In the genomic region with DNA sequence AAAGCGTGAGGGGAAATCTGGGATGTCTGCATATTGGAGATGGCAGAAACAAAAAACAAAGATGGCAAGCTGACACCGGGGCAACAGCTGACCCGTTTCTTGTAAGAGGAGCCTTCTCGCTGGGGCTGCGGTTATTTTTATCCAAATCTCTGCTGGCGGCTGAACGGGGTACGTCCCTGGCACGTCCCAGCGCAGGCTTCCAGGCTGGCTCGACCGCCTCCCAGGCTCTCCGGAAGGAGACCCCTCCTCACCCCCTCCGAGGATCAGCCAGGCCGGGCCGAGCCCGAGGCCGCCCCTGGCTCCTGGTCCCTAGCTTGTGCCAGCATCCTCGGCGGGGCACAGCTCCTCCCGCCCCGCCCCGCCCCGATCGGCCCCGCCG, we compare ENCODE assay signal across 8 cellular contexts. TPM values are rescaled to one million over a fixed set of nuclear protein-coding genes. Genes with fewer than 3 reads are reported as not detected.
DNase-seq lines count a peak whose midpoint lies in the region; ATAC-seq and TF ChIP-seq lines count a peak whose summit lies in the region.

No MANE protein-coding gene starts in this region.

- peak overlapping the region; percentile 85 for H3K9ac ChIP-seq in iPS-20b (ENCODE audit: low read depth, low read length)

- DNase-seq in A673 (ENCODE audit: low spot score) (peak; percentile 29), GM13977 (ENCODE audit: low spot score) (peak; percentile 48), NCI-H2196 (lab: John Stamatoyannopoulos, UW; ENCODE audit: unreplicated experiment) (peak; percentile 22), astrocyte of the spinal cord (ENCODE audit: low read depth, low spot score) (peak; percentile 50), skeletal muscle cell (ENCODE audit: low read depth) (no peak), NCI-H1048 (lab: John Stamatoyannopoulos, UW) (no peak)

- no peak for TF ChIP-seq CTCF in A673 (conservative IDR thresholded peaks at IDR 0.05; ENCODE audit: low read depth, low read length)
- no peak for TF ChIP-seq CTCF in GM13977 (IDR thresholded peaks at IDR 0.05; ENCODE audit: extremely low read depth, insufficient read depth, missing control alignments)
- TF ChIP-seq CTCF in astrocyte of the spinal cord (IDR thresholded peaks at IDR 0.05; ENCODE audit: low read depth, low read length): no peak

- POLR2A ChIA-PET in A673 (lab: Charles Lee; ENCODE audit: low non-redundant PET): no interaction called here

- H3K27ac ChIP-seq in A673 (ENCODE audit: low read depth, low read length, poor library complexity, severe bottlenecking): no peak overlapping the region
- no peak overlapping the region for H3K27ac ChIP-seq in iPS-20b (ENCODE audit: low read length)

- CTCF ChIA-PET in A673 (lab: Charles Lee): no interaction called here

- no peaks in the 10 kb centered on the region for H3K9me3 ChIP-seq in A673 (ENCODE audit: low read depth, low read length, poor library complexity, severe bottlenecking)
- H3K9me3 ChIP-seq in iPS-20b (ENCODE audit: insufficient read depth, low read depth, low read length): no peaks in the 10 kb centered on the region

- H3K27me3 ChIP-seq in A673 (replicated peaks; ENCODE audit: insufficient read depth, low read depth, low read length, poor library complexity) (no peaks in the 10 kb centered on the region), iPS-20b (ENCODE audit: insufficient read depth, low read length) (peaks cover 34% of the 10 kb centered on the region)

- intact Hi-C loops in A673 (cut with micrococcal nuclease; ENCODE audit: unreplicated experiment): no loop called here

- no TSS peak for BruUV-seq in A673 (replicated peaks; lab: Mats Ljungman, UMichigan)

- H3K4me1 ChIP-seq in A673 (ENCODE audit: insufficient read depth, low read length, poor library complexity, severe bottlenecking) (peaks cover 6% of the 10 kb centered on the region), iPS-20b (ENCODE audit: insufficient read depth, low read length) (peaks cover 6% of the 10 kb centered on the region; the same call in 1 of the 2 replicates)

- H3K4me3 ChIP-seq in A673 (ENCODE audit: low read depth, low read length, poor library complexity, severe bottlenecking) (peak overlapping the region; percentile 61), astrocyte of the spinal cord (ENCODE audit: low read depth, low read length) (peak overlapping the region; percentile 82), iPS-20b (ENCODE audit: low read length) (peak overlapping the region; percentile 77), skeletal muscle cell (ENCODE audit: low read depth, low read length) (peak overlapping the region; percentile 75)

- peak; percentile 55 for ATAC-seq in HG02852 (IDR thresholded peaks at IDR 0.05; ENCODE audit: unreplicated experiment)

- in situ Hi-C loops in GM13977 (cut with MboI; ENCODE audit: low pct_unique_long_range_greater_than_20kb, low sequenced_read_pairs, unreplicated experiment): no loop called here
- in situ Hi-C loops in astrocyte of the spinal cord (cut with HindIII; ENCODE audit: low sequenced_read_pairs): no loop called here

- H3K36me3 ChIP-seq in A673 (ENCODE audit: insufficient read depth, low read length, poor library complexity, severe bottlenecking) (no peaks in the 10 kb centered on the region), iPS-20b (ENCODE audit: insufficient read depth, low read depth, low read length) (peaks cover 9% of the 10 kb centered on the region; the same call in 1 of the 2 replicates)

RNA-seq across cellular contexts. Expression of a gene that starts 0.4 kb away (rescaled TPM):
- 32.6 and 38.6 TPM in 2 replicates for total RNA-seq in A673 (2021)

RNA-seq across cellular contexts. Expression of a gene that starts 13.4 kb away (rescaled TPM):
- total RNA-seq in A673 (2021): 0.71 and 0.92 TPM in 2 replicates

RNA-seq across cellular contexts. Expression of a gene that starts 17.6 kb away (rescaled TPM):
- total RNA-seq in A673 (2021): 0.26 TPM in 1 of 2 replicates, not detected in the other

Comparison
In these comparisons a context has a peak if more than half of its experiments do, and no peak if none do; other contexts are left out.
1. DNase-seq: peak in A673 (single experiment), GM13977 (single experiment), NCI-H2196 (single experiment) and astrocyte of the spinal cord (single experiment); none in skeletal muscle cell (single experiment) and NCI-H1048 (single experiment).
2. Peak in every context shown above with its lines, with median percentiles within 50 percentile points of each other: H3K4me3 ChIP-seq.